ENCODE assay signal across 10 cellular contexts in genomic region chr5:81212211-81212687, GRCh38. TPM values are rescaled to one million over a fixed set of nuclear protein-coding genes. Genes with fewer than 3 reads are reported as not detected.
DNase-seq lines count a peak whose midpoint lies in the region; ATAC-seq and TF ChIP-seq lines count a peak whose summit lies in the region.
"Had no signal": no experiment of that assay in that cellular context is flagged by ENCODE, and none has a peak within 500 bp of the region (broad histone marks: within the 10 kb centered on the region; RNA-seq: fewer than 3 reads in every experiment).

No MANE protein-coding gene starts in this region.

- no peaks in the 10 kb centered on the region for H3K4me1 ChIP-seq in tibial artery

- no peaks in the 10 kb centered on the region for H3K27me3 Mint-ChIP-seq in Calu3 (ENCODE audit: unreplicated experiment)
- H3K27me3 Mint-ChIP-seq in activated T-helper 17 cell treated with anti-CD3 and anti-CD28 coated beads, Interleukin-2, amount 50 U/mL, for 72 hours = no peaks in the 10 kb centered on the region

- H3K4me3 ChIP-seq in tibial artery = no peak overlapping the region

- intact Hi-C loops in Calu3 (cut with micrococcal nuclease; ENCODE audit: unreplicated experiment) = loop anchor here (5.0 kb wide), 1 partner anchor 85 kb away; no protein-coding TSS in a partner anchor
- intact Hi-C loops in tibial artery (cut with DNase I; ENCODE audit: low total_unique reads) = no loop called here

- H3K27ac ChIP-seq in tibial artery = no peak overlapping the region

- ATAC-seq in GM19025 (IDR thresholded peaks at IDR 0.05; ENCODE audit: low read depth, unreplicated experiment) = peak; percentile 76
- ATAC-seq in HG03159 (IDR thresholded peaks at IDR 0.05; ENCODE audit: unreplicated experiment) = peak; percentile 62
- peak; percentile 54 for ATAC-seq in activated T-helper 17 cell treated with anti-CD3 and anti-CD28 coated beads, Interleukin-2, amount 50 U/mL, for 72 hours (replicated peaks)
- ATAC-seq: left ventricle myocardium superior had no signal

- TF ChIP-seq CTCF in Calu3 (IDR thresholded peaks at IDR 0.05; ENCODE audit: unreplicated experiment) (no peak), tibial artery (IDR thresholded peaks at IDR 0.05) (no peak)

- BruUV-seq in Calu3 (replicated peaks; lab: Mats Ljungman, UMichigan) = no TSS peak

- peaks cover 18% of the 10 kb centered on the region for H3K36me3 Mint-ChIP-seq in Calu3 (ENCODE audit: insufficient read depth, unreplicated experiment)
- H3K36me3 Mint-ChIP-seq in activated T-helper 17 cell treated with anti-CD3 and anti-CD28 coated beads, Interleukin-2, amount 50 U/mL, for 72 hours (ENCODE audit: low read depth) = peaks cover 59% of the 10 kb centered on the region

- DNase-seq in Calu3 (peak; percentile 82), NCI-H2029 treated with DMSO at 0.1 percent for 48 hours (lab: John Stamatoyannopoulos, UW) (no peak), ureter (ENCODE audit: low spot score) (no peak), dermis blood vessel endothelial cell (no peak), tibial artery (no peak)
- DNase-seq: left ventricle myocardium superior, OCI-M1 had no signal

- no peaks in the 10 kb centered on the region for H3K36me3 ChIP-seq in tibial artery

- CTCF ChIA-PET in Calu3 (lab: Charles Lee) = no interaction called here

- no peaks in the 10 kb centered on the region for H3K27me3 ChIP-seq in tibial artery

- no peaks in the 10 kb centered on the region for H3K9me3 ChIP-seq in tibial artery

- H3K4me3 Mint-ChIP-seq in Calu3 (ENCODE audit: low read depth, unreplicated experiment) = peak overlapping the region; percentile 52
- peak overlapping the region; percentile 53 for H3K4me3 Mint-ChIP-seq in activated T-helper 17 cell treated with anti-CD3 and anti-CD28 coated beads, Interleukin-2, amount 50 U/mL, for 72 hours

- H3K27ac Mint-ChIP-seq in Calu3 (ENCODE audit: unreplicated experiment) = peak overlapping the region; percentile 78
- H3K27ac Mint-ChIP-seq in activated T-helper 17 cell treated with anti-CD3 and anti-CD28 coated beads, Interleukin-2, amount 50 U/mL, for 72 hours = peak overlapping the region; percentile 55

- H3K4me1 Mint-ChIP-seq in Calu3 (ENCODE audit: low read depth, unreplicated experiment) = peaks cover 52% of the 10 kb centered on the region
- H3K4me1 Mint-ChIP-seq in activated T-helper 17 cell treated with anti-CD3 and anti-CD28 coated beads, Interleukin-2, amount 50 U/mL, for 72 hours = peaks cover 33% of the 10 kb centered on the region

- no peaks in the 10 kb centered on the region for H3K9me3 Mint-ChIP-seq in Calu3 (ENCODE audit: low read depth, unreplicated experiment)
- no peaks in the 10 kb centered on the region for H3K9me3 Mint-ChIP-seq in activated T-helper 17 cell treated with anti-CD3 and anti-CD28 coated beads, Interleukin-2, amount 50 U/mL, for 72 hours

RNA-seq across cellular contexts. Expression of gene CKMT2, which starts 20.9 kb away (rescaled TPM):
- total RNA-seq in Calu3 (2022) (0.24 TPM in 1 of 2 replicates, not detected in the other), ureter (6.6 TPM), dermis blood vessel endothelial cell (0.51 and 0.56 TPM in 2 replicates)
- total RNA-seq in activated T-helper 17 cell treated with anti-CD3 and anti-CD28 coated beads, Interleukin-2, amount 50 U/mL, for 72 hours = not detected
